ENCODE assay signal across 8 cellular contexts in genomic region chr22:32137731-32138324, GRCh38. TPM values are rescaled to one million over a fixed set of nuclear protein-coding genes. Genes with fewer than 3 reads are reported as not detected.
DNase-seq lines count a peak whose midpoint lies in the region; ATAC-seq, FAIRE-seq and TF ChIP-seq lines count a peak whose summit lies in the region.
"Not testable (repeated sequence)": the region's sequence is repeated elsewhere in the genome, so short reads cannot be mapped to it uniquely, and the experiment has no call there.

No MANE protein-coding gene starts in this region.

- H3K79me2 ChIP-seq in K562 (ENCODE audit: control insufficient read depth, insufficient read depth, low read length): not testable (repeated sequence)

- not testable (repeated sequence) for H3K9me1 ChIP-seq in K562 (ENCODE audit: control insufficient read depth, insufficient read depth, low read length)

- peak; percentile 54 for DNase-seq in DMS153 (lab: John Stamatoyannopoulos, UW)
- peak; percentile 10 to 17 for DNase-seq in Kasumi-1 (lab: John Stamatoyannopoulos, UW)
- DNase-seq in Peyer's patch: peak in 2 of 3 donors; percentile 27 to 73
- DNase-seq in activated CD4-positive, alpha-beta T cell treated with anti-CD3 and anti-CD28 coated beads, Interleukin-2, amount 50 U/mL, for 48 hours: peak; percentile 44 to 57
- peak in 1 of 4 experiments; percentile 16 for DNase-seq in K562 (ENCODE audit: extremely low read depth in 1 of 4, low spot score in 3 of 4)
- peak; percentile 63 for DNase-seq in left lobe of liver (ENCODE audit: low spot score)
- DNase-seq in spleen: not testable (repeated sequence)
- peak; percentile 1 for DNase-seq in stromal cell of bone marrow (ENCODE audit: low read depth)

- not testable (repeated sequence) for H3K9me3 ChIP-seq in Peyer's patch; K562 (replicated peaks; ENCODE audit: control insufficient read depth, insufficient read depth, low read depth, low read length); spleen

- not testable (repeated sequence) for TF ChIP-seq CTCF in Peyer's patch (IDR thresholded peaks at IDR 0.05); K562 (IDR thresholded peaks at IDR 0.05 in 2 of 3, conservative IDR thresholded peaks at IDR 0.05 in 1 of 3; ENCODE audit: insufficient read depth in 2 of 3, low read depth in 1 of 3, low read length in 3 of 3); spleen (IDR thresholded peaks at IDR 0.05 in 8 of 11, conservative IDR thresholded peaks at IDR 0.05 in 3 of 11)

- not testable (repeated sequence) for FAIRE-seq in K562 (lab: Jason Lieb, UNC)

- in situ Hi-C loops in K562 (cut with MboI): not testable (repeated sequence)

- under 1% methylated on average over 13 of the region's 16 CpGs for WGBS in K562 (ENCODE audit: insufficient coverage, low coverage, missing lambda C conversion rate)
- WGBS in spleen, 5 donors: 36 to 55% (median 40%) methylated on average over 16 of the region's 16 CpGs

- POLR2A ChIA-PET in K562 (lab: Yijun Ruan, JAX): not testable (repeated sequence)

- TF ChIP-seq POLR2A in Peyer's patch (IDR thresholded peaks at IDR 0.05); K562 (conservative IDR thresholded peaks at IDR 0.05); spleen (IDR thresholded peaks at IDR 0.05): not testable (repeated sequence)

- peak overlapping the region; percentile 7 to 74 (median 58) for H3K27ac ChIP-seq in Peyer's patch
- not testable (repeated sequence) for H3K27ac ChIP-seq in K562 (ENCODE audit: extremely low read depth, low read depth, low read length)
- H3K27ac ChIP-seq in spleen: peak overlapping the region; percentile 21 to 85 (median 74)

- TF ChIP-seq RAD21 in K562 (CRISPR knock-in tag; conservative IDR thresholded peaks at IDR 0.05 in 1 of 2, IDR thresholded peaks at IDR 0.05 in 1 of 2): not testable (repeated sequence)

- H3K4me3 ChIP-seq in Peyer's patch (peak overlapping the region; percentile 32 to 57 (median 44)), K562 (peak overlapping the region; percentile 25), spleen (peak overlapping the region; percentile 21 to 79 (median 50))

- not testable (repeated sequence) for BruUV-seq in K562 (replicated peaks; lab: Mats Ljungman, UMichigan)

- TF ChIP-seq EP300 in K562 (IDR thresholded peaks at IDR 0.05; ENCODE audit: low read length): not testable (repeated sequence)

- not testable (repeated sequence) for H3K27me3 ChIP-seq in Peyer's patch; K562 (ENCODE audit: control insufficient read depth in 2 of 2, insufficient read depth in 2 of 2, low read length in 2 of 2); spleen (replicated peaks in 1 of 7)

- H3K4me2 ChIP-seq in K562 (ENCODE audit: insufficient read depth, low read length): peak overlapping the region; percentile 68

- intact Hi-C loops in K562 (cut with micrococcal nuclease); spleen (cut with DNase I; ENCODE audit: low total_unique reads): not testable (repeated sequence)

- not testable (repeated sequence) for H3K9ac ChIP-seq in K562 (ENCODE audit: insufficient read depth in 1 of 2, low read depth in 2 of 2, low read length in 2 of 2)

- peak overlapping the region; percentile 8; the same call in 1 of the 2 replicates for H2AFZ ChIP-seq in K562 (ENCODE audit: low read depth, low read length)

- H3K36me3 ChIP-seq in Peyer's patch; K562 (ENCODE audit: control insufficient read depth, insufficient read depth, low read length); spleen: not testable (repeated sequence)

- CTCF ChIA-PET in K562 (lab: Yijun Ruan, JAX; ENCODE audit: low intra/inter-chr PET ratio): not testable (repeated sequence)

- ATAC-seq in K562 (peak; percentile 20; the same call in 2 of the 3 replicates), left lobe of liver (peak; percentile 82)

- not testable (repeated sequence) for H3K4me1 ChIP-seq in Peyer's patch; K562 (replicated peaks in 1 of 2; ENCODE audit: control insufficient read depth in 2 of 2, insufficient read depth in 2 of 2, low read length in 2 of 2)
- H3K4me1 ChIP-seq in spleen: peaks cover 0 to 17% (median 11%) of the 10 kb centered on the region in 6 donors

- not testable (repeated sequence) for H4K20me1 ChIP-seq in K562 (replicated peaks; ENCODE audit: control insufficient read depth, insufficient read depth, low read length)

TF ChIP-seq in K562, 482 proteins besides CTCF, POLR2A, EP300 and RAD21 (continues in another document):
- not testable (repeated sequence) for TF ChIP-seq PBX2 (CRISPR knock-in tag; IDR thresholded peaks at IDR 0.05; ENCODE audit: low read depth)
- TF ChIP-seq PBX2 (tag; conservative IDR thresholded peaks at IDR 0.05; ENCODE audit: low read depth) (0 out of 2 replicates have a peak, but pooled peaks have one; percentile 33), NRF1 (conservative IDR thresholded peaks at IDR 0.05 in 1 of 2, IDR thresholded peaks at IDR 0.05 in 1 of 2) (0 out of 4 replicates have a peak, but pooled peaks of 1 of the 2 experiments have one; percentile 28), HDAC1 (IDR thresholded peaks at IDR 0.05) (peak in 1 of 2 experiments; percentile 68; a peak in 2 of 4 replicates), ZNF639 (CRISPR knock-in tag; conservative IDR thresholded peaks at IDR 0.05 in 1 of 2, IDR thresholded peaks at IDR 0.05 in 1 of 2) (0 out of 4 replicates have a peak, but pooled peaks of 1 of the 2 experiments have one; percentile 35)

RNA-seq across cellular contexts. Expression of gene C22orf42, which starts 21.3 kb away (rescaled TPM):
- total RNA-seq in Peyer's patch (not detected), K562 (2014; rRNA removed) (not detected in 2 replicates), K562 (2014; rRNA removed; fragmentation: Illumina TruSeq; extraction: Trizol) (not detected in 2 replicates), K562 (2015; rRNA removed; fragmentation: Illumina TruSeq; extraction: Trizol) (not detected in 2 replicates), K562 (2021) (not detected in 2 replicates), left lobe of liver (not detected), spleen (not detected)
- not detected in 2 replicates for total RNA-seq in K562 (2011; cell fraction: chromatin; rRNA removed; ENCODE audit: low replicate concordance)
- not detected in 2 replicates for total RNA-seq in K562 (2011; cell fraction: nucleolus; rRNA removed)
- total RNA-seq in K562 (2011; cell fraction: nucleoplasm; rRNA removed): not detected in 2 replicates
- polyA plus RNA-seq in K562 (2011; rRNA removed) (not detected in 2 replicates), K562 (2014; fragmentation: Illumina TruSeq; extraction: Trizol) (not detected in 2 replicates), K562 (2014; fragmentation: Nextera tagmentation; extraction: Ambion mirVana) (not detected), K562 (2014; rRNA removed) (not detected in 2 replicates), spleen (not detected)
- not detected in 2 replicates for polyA plus RNA-seq in K562 (2011; cell fraction: cytosol; rRNA removed)
- polyA plus RNA-seq in K562 (2011; cell fraction: nucleus; rRNA removed): not detected in 2 replicates
- polyA plus RNA-seq in K562 (2012): not detected in 2 replicates
- polyA minus RNA-seq in K562 (2011; rRNA and poly(A)+ RNA removed): not detected in 2 replicates
- polyA minus RNA-seq in K562 (2011; cell fraction: cytosol; rRNA and poly(A)+ RNA removed): not detected in 2 replicates
- not detected in 2 replicates for polyA minus RNA-seq in K562 (2011; cell fraction: nucleus; rRNA and poly(A)+ RNA removed)
